ENCODE assay signal across 27 cellular contexts in the genomic region with DNA sequence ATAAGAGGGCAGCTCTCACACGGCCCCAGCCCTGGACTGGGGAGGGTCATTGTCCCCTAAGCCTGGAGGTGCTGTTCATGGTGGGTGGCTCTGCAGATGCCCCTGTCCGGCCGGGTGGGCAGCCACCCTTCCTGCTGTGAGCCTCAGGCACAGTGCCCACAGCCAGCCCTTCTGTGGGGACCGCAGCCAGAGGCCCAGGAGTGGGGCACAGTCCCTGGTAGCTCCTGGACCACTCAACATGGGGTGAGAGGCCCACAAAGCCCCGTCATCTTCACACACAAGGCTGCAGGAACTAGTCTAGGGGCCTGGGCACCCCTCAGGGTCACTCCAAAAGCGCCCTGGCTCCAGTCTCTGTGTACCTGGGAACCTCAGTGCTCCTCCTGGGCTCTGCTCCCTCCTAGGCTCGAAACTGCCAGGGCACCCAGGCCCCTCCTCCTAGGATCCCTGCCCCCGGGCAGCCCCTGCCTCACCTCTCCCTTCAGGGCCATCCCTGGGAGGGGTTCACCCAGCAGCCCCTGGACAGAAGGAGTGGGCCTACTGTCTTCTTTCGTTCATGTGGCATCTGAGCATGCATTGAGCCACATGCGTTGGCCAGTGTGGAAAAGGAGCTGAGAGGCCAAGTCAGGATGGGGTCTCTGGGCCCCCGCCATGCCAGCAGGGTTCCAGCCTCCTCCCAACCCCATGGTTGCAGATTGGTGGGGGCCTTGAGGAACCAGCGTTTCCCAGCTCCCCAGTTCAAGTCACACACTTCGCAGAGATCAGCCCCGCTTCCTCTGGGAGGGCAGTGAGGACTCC.
"Had no signal": no experiment of that assay in that cellular context is flagged by ENCODE, and none has a peak within 500 bp of the region (broad histone marks: within the 10 kb centered on the region; RNA-seq: fewer than 3 reads in every experiment).

No MANE protein-coding gene starts in this region.

- H3K4me3 Mint-ChIP-seq: activated CD4-positive, alpha-beta memory T cell treated with anti-CD3 and anti-CD28 coated beads, Interleukin-2, amount 10 ng/mL, durations not matched to agents 7 days and 5 days; activated CD8-positive, alpha-beta memory T cell treated with anti-CD3 and anti-CD28 coated beads, Interleukin-2, amount 10 ng/mL, durations not matched to agents 7 days and 5 days; activated naive CD4-positive, alpha-beta T cell treated with anti-CD3 and anti-CD28 coated beads, Interleukin-2, amount 10 ng/mL, durations not matched to agents 7 days and 5 days; activated naive CD8-positive, alpha-beta T cell; activated naive CD8-positive, alpha-beta T cell treated with anti-CD3 and anti-CD28 coated beads, Interleukin-2, amount 50 U/mL, for 24 hours; brain had no signal

- DNase-seq: activated CD4-positive, alpha-beta memory T cell treated with anti-CD3 and anti-CD28 coated beads, Interleukin-2, amount 10 ng/mL, durations not matched to agents 7 days and 5 days; activated CD4-positive, alpha-beta T cell treated with anti-CD3 and anti-CD28 coated beads for 1 hour; activated CD4-positive, alpha-beta T cell treated with anti-CD3 and anti-CD28 coated beads for 48 hours; activated CD4-positive, CD25-positive, alpha-beta regulatory T cell; activated CD8-positive, alpha-beta memory T cell treated with anti-CD3 and anti-CD28 coated beads for 24 hours; activated CD8-positive, alpha-beta memory T cell treated with anti-CD3 and anti-CD28 coated beads, Interleukin-2, amount 10 ng/mL, durations not matched to agents 7 days and 5 days; activated CD8-positive, alpha-beta memory T cell treated with anti-CD3 and anti-CD28 coated beads, Interleukin-2, amount 50 U/mL, for 48 hours; activated effector memory CD4-positive, alpha-beta T cell treated with Interleukin-2 at 50 U/mL for 16 hours; activated naive CD4-positive, alpha-beta T cell treated with anti-CD3 and anti-CD28 coated beads, Interleukin-2, amount 10 ng/mL, durations not matched to agents 7 days and 5 days; activated naive CD8-positive, alpha-beta T cell treated with anti-CD3 and anti-CD28 coated beads, Interleukin-2, amount 50 U/mL, for 24 hours; activated T-cell treated with anti-CD3 and anti-CD28 coated beads, Interleukin-2, amount 50 U/mL, for 48 hours; Karpas-422; KBM-7; NCI-H1105; NCI-H1417 treated with DMSO at 0.1 percent for 48 hours; NCI-H1930; NCI-H2081 treated with DMSO at 0.1 percent for 48 hours; NCI-H226; NCI-H524 treated with DMSO at 0.1 percent for 48 hours; PC-3; Peyer's patch; RPMI8226; SW 1271; T1000; WERI-Rb-1 had no signal

- H3K4me1 Mint-ChIP-seq: activated CD4-positive, alpha-beta memory T cell treated with anti-CD3 and anti-CD28 coated beads, Interleukin-2, amount 10 ng/mL, durations not matched to agents 7 days and 5 days; activated CD8-positive, alpha-beta memory T cell treated with anti-CD3 and anti-CD28 coated beads, Interleukin-2, amount 10 ng/mL, durations not matched to agents 7 days and 5 days; activated naive CD4-positive, alpha-beta T cell treated with anti-CD3 and anti-CD28 coated beads, Interleukin-2, amount 10 ng/mL, durations not matched to agents 7 days and 5 days; activated naive CD8-positive, alpha-beta T cell treated with anti-CD3 and anti-CD28 coated beads, Interleukin-2, amount 50 U/mL, for 24 hours had no signal

- H3K9me3 Mint-ChIP-seq: activated CD4-positive, alpha-beta memory T cell treated with anti-CD3 and anti-CD28 coated beads, Interleukin-2, amount 10 ng/mL, durations not matched to agents 7 days and 5 days; activated naive CD4-positive, alpha-beta T cell treated with anti-CD3 and anti-CD28 coated beads, Interleukin-2, amount 10 ng/mL, durations not matched to agents 7 days and 5 days; activated naive CD8-positive, alpha-beta T cell treated with anti-CD3 and anti-CD28 coated beads, Interleukin-2, amount 50 U/mL, for 24 hours; brain had no signal

- H3K36me3 Mint-ChIP-seq: activated CD8-positive, alpha-beta memory T cell treated with anti-CD3 and anti-CD28 coated beads, Interleukin-2, amount 10 ng/mL, durations not matched to agents 7 days and 5 days; activated naive CD4-positive, alpha-beta T cell treated with anti-CD3 and anti-CD28 coated beads, Interleukin-2, amount 10 ng/mL, durations not matched to agents 7 days and 5 days; activated naive CD8-positive, alpha-beta T cell; brain had no signal

- H3K27me3 ChIP-seq: Peyer's patch had no signal

- H3K27ac Mint-ChIP-seq: activated CD4-positive, alpha-beta memory T cell treated with anti-CD3 and anti-CD28 coated beads, Interleukin-2, amount 10 ng/mL, durations not matched to agents 7 days and 5 days; activated CD8-positive, alpha-beta memory T cell treated with anti-CD3 and anti-CD28 coated beads, Interleukin-2, amount 10 ng/mL, durations not matched to agents 7 days and 5 days; activated naive CD4-positive, alpha-beta T cell treated with anti-CD3 and anti-CD28 coated beads, Interleukin-2, amount 10 ng/mL, durations not matched to agents 7 days and 5 days; activated naive CD8-positive, alpha-beta T cell; activated naive CD8-positive, alpha-beta T cell treated with anti-CD3 and anti-CD28 coated beads, Interleukin-2, amount 50 U/mL, for 24 hours; brain had no signal

- H3K27ac ChIP-seq: Peyer's patch, WERI-Rb-1 had no signal

- H3K4me1 ChIP-seq: Peyer's patch had no signal

- ATAC-seq: activated CD8-positive, alpha-beta memory T cell treated with anti-CD3 and anti-CD28 coated beads, Interleukin-2, amount 10 ng/mL, durations not matched to agents 7 days and 5 days; activated naive CD8-positive, alpha-beta T cell treated with anti-CD3 and anti-CD28 coated beads, Interleukin-2, amount 50 U/mL, for 24 hours; PC-3 had no signal

- H3K9me3 ChIP-seq: Peyer's patch had no signal

- H3K36me3 ChIP-seq: Peyer's patch, WERI-Rb-1 had no signal

- H3K4me3 ChIP-seq: Peyer's patch had no signal

- H3K27me3 Mint-ChIP-seq: activated CD4-positive, alpha-beta memory T cell treated with anti-CD3 and anti-CD28 coated beads, Interleukin-2, amount 10 ng/mL, durations not matched to agents 7 days and 5 days; activated naive CD8-positive, alpha-beta T cell; activated naive CD8-positive, alpha-beta T cell treated with anti-CD3 and anti-CD28 coated beads, Interleukin-2, amount 50 U/mL, for 24 hours had no signal
